In the genomic region with DNA sequence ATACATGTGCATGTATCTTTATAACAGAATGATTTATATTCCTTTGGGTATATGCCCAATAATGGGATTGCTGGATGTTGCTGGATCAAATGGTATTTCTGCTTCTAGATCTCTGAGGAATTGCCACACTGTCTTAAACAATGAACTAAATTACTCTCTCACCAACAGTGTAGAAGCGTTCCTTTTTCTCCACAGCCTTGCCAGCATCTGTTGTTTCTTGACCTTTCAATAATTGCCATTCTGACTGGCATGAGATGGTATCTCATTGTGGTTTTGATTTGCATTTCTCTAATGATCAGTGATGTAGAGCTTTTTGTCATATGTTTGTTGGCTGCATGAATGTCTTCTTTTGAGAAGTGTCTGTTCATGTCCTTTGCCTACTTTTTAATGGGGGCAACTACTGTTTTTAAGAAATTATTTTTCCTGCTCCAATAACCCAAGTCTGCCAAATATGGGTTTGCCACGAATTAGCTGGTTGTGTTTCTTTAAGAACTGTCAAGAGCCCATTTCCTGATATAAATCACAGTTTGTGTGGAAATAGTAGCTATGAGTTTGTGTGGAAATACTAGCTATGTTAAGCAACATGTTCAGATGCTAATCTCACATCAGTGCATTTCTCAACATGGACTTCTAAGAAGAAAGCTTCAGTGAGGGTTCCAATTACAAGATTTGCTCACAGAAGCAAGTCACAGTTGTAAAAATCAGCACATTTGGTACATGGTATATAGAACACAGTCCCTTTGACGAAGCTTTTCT, we compare ENCODE assay signal across 9 cellular contexts.
DNase-seq lines count a peak whose midpoint lies in the region; ATAC-seq lines count a peak whose summit lies in the region.
"Had no signal": no experiment of that assay in that cellular context is flagged by ENCODE, and none has a peak within 500 bp of the region (broad histone marks: within the 10 kb centered on the region; RNA-seq: fewer than 3 reads in every experiment).

No MANE protein-coding gene starts in this region.

- no peak overlapping the region for H2AFZ ChIP-seq in trophoblast cell (ENCODE audit: insufficient read depth, low read length, poor library complexity)

- no peak overlapping the region for H3K4me2 ChIP-seq in trophoblast cell (ENCODE audit: low read length)

- no CpG with 5 or more reads among the region's 3 CpGs for whole genome bisulfite sequencing in trophoblast cell (ENCODE audit: extremely low coverage, insufficient coverage, insufficient read length)

- no peaks in the 10 kb centered on the region for H3K9me3 ChIP-seq in trophoblast cell (ENCODE audit: insufficient read depth, low read depth, low read length)

- no peak overlapping the region for H3K9ac ChIP-seq in trophoblast cell (ENCODE audit: low read length)

- ATAC-seq in HG03045 (IDR thresholded peaks at IDR 0.05; ENCODE audit: unreplicated experiment) (no peak), GM19035 (IDR thresholded peaks at IDR 0.05; ENCODE audit: unreplicated experiment) (no peak)

- H3K14ac ChIP-seq in trophoblast cell (ENCODE audit: low read length): no peak overlapping the region

- no peaks in the 10 kb centered on the region for H3K79me2 ChIP-seq in trophoblast cell (ENCODE audit: control insufficient read depth, insufficient read depth, low read length, poor library complexity)

- no peak overlapping the region for H4K91ac ChIP-seq in trophoblast cell (ENCODE audit: low read depth, low read length)

- H4K8ac ChIP-seq in trophoblast cell (ENCODE audit: low read depth, low read length): no peak overlapping the region

- no peaks in the 10 kb centered on the region for H3K79me1 ChIP-seq in trophoblast cell (ENCODE audit: low read length)

- peaks cover 0 to 3% of the 10 kb centered on the region in 2 experiments for H3K4me1 ChIP-seq in trophoblast cell (ENCODE audit: control insufficient read depth in 1 of 2, insufficient read depth in 2 of 2, low read length in 2 of 2)

- H4K12ac ChIP-seq in trophoblast cell (ENCODE audit: low read depth, low read length): no peak overlapping the region

- H3K36me3 ChIP-seq in trophoblast cell (ENCODE audit: control insufficient read depth in 1 of 2, insufficient read depth in 2 of 2, low read length in 2 of 2): no peaks in the 10 kb centered on the region

- H2BK12ac ChIP-seq in trophoblast cell (ENCODE audit: low read length): no peak overlapping the region

- no peak overlapping the region for H2BK120ac ChIP-seq in trophoblast cell (ENCODE audit: insufficient read depth, low read length, poor library complexity)

- no peak overlapping the region for H2BK5ac ChIP-seq in trophoblast cell (ENCODE audit: low read depth, low read length, poor library complexity)

- H3K27ac ChIP-seq in trophoblast cell (ENCODE audit: low read depth, low read length): no peak overlapping the region

- DNase-seq in GM03348 (ENCODE audit: low spot score) (peak; percentile 81), NOMO-1 (lab: John Stamatoyannopoulos, UW; ENCODE audit: unreplicated experiment in 2 of 2) (peak; percentile 79 to 94), epidermal melanocyte (ENCODE audit: insufficient read length, low spot score) (peak; percentile 50), trophoblast cell (peak; percentile 61 to 93), NCI-H2029 treated with DMSO at 0.1 percent for 48 hours (lab: John Stamatoyannopoulos, UW) (no peak), NCI-H748 (lab: John Stamatoyannopoulos, UW; ENCODE audit: unreplicated experiment) (no peak)
- DNase-seq: SHP77 had no signal

- no peaks in the 10 kb centered on the region for H3K27me3 ChIP-seq in trophoblast cell (ENCODE audit: insufficient read depth, low read length)

- no peak overlapping the region for H3K18ac ChIP-seq in trophoblast cell (ENCODE audit: low read length)

- no peak overlapping the region for H3K23ac ChIP-seq in trophoblast cell (ENCODE audit: low read length)

- H3K4me3 ChIP-seq in trophoblast cell (ENCODE audit: low read depth, low read length): no peak overlapping the region

- no peak overlapping the region for H3K4ac ChIP-seq in trophoblast cell (ENCODE audit: low read depth, low read length)

- H2AK5ac ChIP-seq in trophoblast cell (ENCODE audit: low read length): no peak overlapping the region

Comparison
In these comparisons a context has a peak if more than half of its experiments do, and no peak if none do; other contexts are left out.
1. DNase-seq: peak in GM03348 (single experiment), NOMO-1 (2 of 2), epidermal melanocyte (single experiment) and trophoblast cell (2 of 2); none in NCI-H2029 treated with DMSO at 0.1 percent for 48 hours (single experiment) and NCI-H748 (single experiment).